In genomic region chr14:69640931-69641330, GRCh38 we compare ENCODE assay signal across 1 cellular context.
TF ChIP-seq lines count a peak whose summit lies in the region.

No MANE protein-coding gene starts in this region.

TF ChIP-seq in GM12878, 131 proteins besides CTCF, POLR2A, EP300 and RAD21:
- TF ChIP-seq, protein P1, sequence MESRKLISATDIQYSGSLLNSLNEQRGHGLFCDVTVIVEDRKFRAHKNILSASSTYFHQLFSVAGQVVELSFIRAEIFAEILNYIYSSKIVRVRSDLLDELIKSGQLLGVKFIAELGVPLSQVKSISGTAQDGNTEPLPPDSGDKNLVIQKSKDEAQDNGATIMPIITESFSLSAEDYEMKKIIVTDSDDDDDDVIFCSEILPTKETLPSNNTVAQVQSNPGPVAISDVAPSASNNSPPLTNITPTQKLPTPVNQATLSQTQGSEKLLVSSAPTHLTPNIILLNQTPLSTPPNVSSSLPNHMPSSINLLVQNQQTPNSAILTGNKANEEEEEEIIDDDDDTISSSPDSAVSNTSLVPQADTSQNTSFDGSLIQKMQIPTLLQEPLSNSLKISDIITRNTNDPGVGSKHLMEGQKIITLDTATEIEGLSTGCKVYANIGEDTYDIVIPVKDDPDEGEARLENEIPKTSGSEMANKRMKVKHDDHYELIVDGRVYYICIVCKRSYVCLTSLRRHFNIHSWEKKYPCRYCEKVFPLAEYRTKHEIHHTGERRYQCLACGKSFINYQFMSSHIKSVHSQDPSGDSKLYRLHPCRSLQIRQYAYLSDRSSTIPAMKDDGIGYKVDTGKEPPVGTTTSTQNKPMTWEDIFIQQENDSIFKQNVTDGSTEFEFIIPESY (IDR thresholded peaks at IDR 0.05), result no peak
- TF ChIP-seq CBX3 (IDR thresholded peaks at IDR 0.05; ENCODE audit: borderline replicate concordance, low read depth), result 0 out of 2 replicates have a peak, but pooled peaks have one; percentile 52
- no peak for TF ChIP-seq PBX3 (IDR thresholded peaks at IDR 0.05; ENCODE audit: insufficient replicate concordance, low read depth, low read length)
- 0 out of 2 replicates have a peak, but pooled peaks have one; percentile 18 for TF ChIP-seq KDM1A (IDR thresholded peaks at IDR 0.05; ENCODE audit: borderline replicate concordance)
- 0 out of 3 replicates have a peak, but pooled peaks have one; percentile 22 for TF ChIP-seq POU2F2 (IDR thresholded peaks at IDR 0.05; ENCODE audit: borderline replicate concordance, low read depth, low read length)
- no peak for TF ChIP-seq ZNF274 (IDR thresholded peaks at IDR 0.05; ENCODE audit: insufficient read depth, insufficient read length)
- TF ChIP-seq, protein P2, sequence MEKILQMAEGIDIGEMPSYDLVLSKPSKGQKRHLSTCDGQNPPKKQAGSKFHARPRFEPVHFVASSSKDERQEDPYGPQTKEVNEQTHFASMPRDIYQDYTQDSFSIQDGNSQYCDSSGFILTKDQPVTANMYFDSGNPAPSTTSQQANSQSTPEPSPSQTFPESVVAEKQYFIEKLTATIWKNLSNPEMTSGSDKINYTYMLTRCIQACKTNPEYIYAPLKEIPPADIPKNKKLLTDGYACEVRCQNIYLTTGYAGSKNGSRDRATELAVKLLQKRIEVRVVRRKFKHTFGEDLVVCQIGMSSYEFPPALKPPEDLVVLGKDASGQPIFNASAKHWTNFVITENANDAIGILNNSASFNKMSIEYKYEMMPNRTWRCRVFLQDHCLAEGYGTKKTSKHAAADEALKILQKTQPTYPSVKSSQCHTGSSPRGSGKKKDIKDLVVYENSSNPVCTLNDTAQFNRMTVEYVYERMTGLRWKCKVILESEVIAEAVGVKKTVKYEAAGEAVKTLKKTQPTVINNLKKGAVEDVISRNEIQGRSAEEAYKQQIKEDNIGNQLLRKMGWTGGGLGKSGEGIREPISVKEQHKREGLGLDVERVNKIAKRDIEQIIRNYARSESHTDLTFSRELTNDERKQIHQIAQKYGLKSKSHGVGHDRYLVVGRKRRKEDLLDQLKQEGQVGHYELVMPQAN (conservative IDR thresholded peaks at IDR 0.05), result no peak
- no peak for TF ChIP-seq NR2C2 (IDR thresholded peaks at IDR 0.05; ENCODE audit: borderline replicate concordance, control insufficient read depth, insufficient read length, low read depth)
- TF ChIP-seq PML (IDR thresholded peaks at IDR 0.05; ENCODE audit: low read length), result no peak
- TF ChIP-seq CBX5 (IDR thresholded peaks at IDR 0.05; ENCODE audit: low read depth), result peak; percentile 98
- TF ChIP-seq BCL3 (IDR thresholded peaks at IDR 0.05; ENCODE audit: borderline replicate concordance, insufficient read depth, low read depth, low read length, poor library complexity, severe bottlenecking), result no peak
- TF ChIP-seq, protein P3, sequence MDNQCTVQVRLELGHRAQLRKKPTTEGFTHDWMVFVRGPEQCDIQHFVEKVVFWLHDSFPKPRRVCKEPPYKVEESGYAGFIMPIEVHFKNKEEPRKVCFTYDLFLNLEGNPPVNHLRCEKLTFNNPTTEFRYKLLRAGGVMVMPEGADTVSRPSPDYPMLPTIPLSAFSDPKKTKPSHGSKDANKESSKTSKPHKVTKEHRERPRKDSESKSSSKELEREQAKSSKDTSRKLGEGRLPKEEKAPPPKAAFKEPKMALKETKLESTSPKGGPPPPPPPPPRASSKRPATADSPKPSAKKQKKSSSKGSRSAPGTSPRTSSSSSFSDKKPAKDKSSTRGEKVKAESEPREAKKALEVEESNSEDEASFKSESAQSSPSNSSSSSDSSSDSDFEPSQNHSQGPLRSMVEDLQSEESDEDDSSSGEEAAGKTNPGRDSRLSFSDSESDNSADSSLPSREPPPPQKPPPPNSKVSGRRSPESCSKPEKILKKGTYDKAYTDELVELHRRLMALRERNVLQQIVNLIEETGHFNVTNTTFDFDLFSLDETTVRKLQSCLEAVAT (IDR thresholded peaks at IDR 0.05), result no peak
- TF ChIP-seq MYB (IDR thresholded peaks at IDR 0.05; ENCODE audit: borderline replicate concordance, low read depth, low read length), result no peak
- 0 out of 2 replicates have a peak, but pooled peaks have one; percentile 27 for TF ChIP-seq RELB (IDR thresholded peaks at IDR 0.05; ENCODE audit: low read depth)
